In genomic region chr9:95506438-95506691, GRCh38 we compare ENCODE assay signal across 8 cellular contexts. TPM values are rescaled to one million over a fixed set of nuclear protein-coding genes. Genes with fewer than 3 reads are reported as not detected.
DNase-seq lines count a peak whose midpoint lies in the region; ATAC-seq and TF ChIP-seq lines count a peak whose summit lies in the region.

No MANE protein-coding gene starts in this region.

- H3K4me2 ChIP-seq in KMS-11 (peak overlapping the region; percentile 44), hepatocyte (peak overlapping the region; percentile 86), skeletal muscle satellite cell (ENCODE audit: low read length) (peak overlapping the region; percentile 83)

- ATAC-seq in GM18498 (IDR thresholded peaks at IDR 0.05; ENCODE audit: unreplicated experiment) (peak; percentile 23), omental fat pad (ENCODE audit: low FRiP score) (no peak)

- peak; percentile 51 for DNase-seq in AG08396 (ENCODE audit: low spot score)
- DNase-seq in hepatocyte (ENCODE audit: low spot score) = peak; percentile 43
- no peak for DNase-seq in omental fat pad (ENCODE audit: low spot score)
- no peak for DNase-seq in stimulated activated CD4-positive, alpha-beta T cell treated with anti-CD3 and anti-CD28 coated beads, Interleukin-4, amount 100 ng/mL, for 4 hours

- H3K36me3 Mint-ChIP-seq in activated naive CD8-positive, alpha-beta T cell = no peaks in the 10 kb centered on the region

- H3K9me2 ChIP-seq in hepatocyte (replicated peaks; ENCODE audit: insufficient read depth) = no peaks in the 10 kb centered on the region

- H3K27ac ChIP-seq in KMS-11 = peak overlapping the region; percentile 84
- peak overlapping the region; percentile 99 for H3K27ac ChIP-seq in hepatocyte

- peak overlapping the region; percentile 79 for H3K9ac ChIP-seq in KMS-11
- H3K9ac ChIP-seq in skeletal muscle satellite cell (ENCODE audit: low read depth, low read length) = peak overlapping the region; percentile 84

- no peaks in the 10 kb centered on the region for H3K36me3 ChIP-seq in KMS-11 (ENCODE audit: insufficient read depth)
- H3K36me3 ChIP-seq in hepatocyte (replicated peaks; ENCODE audit: insufficient read depth, low read depth) = no peaks in the 10 kb centered on the region
- H3K36me3 ChIP-seq in skeletal muscle satellite cell (ENCODE audit: insufficient read depth, low read length) = no peaks in the 10 kb centered on the region

- H3K27me3 ChIP-seq in KMS-11 (ENCODE audit: insufficient read depth, low read depth) = no peaks in the 10 kb centered on the region
- H3K27me3 ChIP-seq in hepatocyte = no peaks in the 10 kb centered on the region
- H3K27me3 ChIP-seq in skeletal muscle satellite cell (ENCODE audit: control insufficient read depth, insufficient read depth, low read length) = no peaks in the 10 kb centered on the region

- no peak overlapping the region for H3K27ac Mint-ChIP-seq in activated naive CD8-positive, alpha-beta T cell

- H3K9me3 Mint-ChIP-seq in activated naive CD8-positive, alpha-beta T cell (ENCODE audit: low read depth) = no peaks in the 10 kb centered on the region

- TF ChIP-seq CTCF in KMS-11 (conservative IDR thresholded peaks at IDR 0.05; ENCODE audit: low read depth, low read length) (no peak), hepatocyte (IDR thresholded peaks at IDR 0.05; ENCODE audit: poor library complexity) (no peak), omental fat pad (IDR thresholded peaks at IDR 0.05) (no peak)

- peaks cover 53% of the 10 kb centered on the region for H3K4me1 Mint-ChIP-seq in activated naive CD8-positive, alpha-beta T cell (ENCODE audit: low read depth)

- H3K4me3 Mint-ChIP-seq in activated naive CD8-positive, alpha-beta T cell = peak overlapping the region; percentile 99

- H2AFZ ChIP-seq in KMS-11 (ENCODE audit: low read depth) (peak overlapping the region; percentile 45), hepatocyte (peak overlapping the region; percentile 46)

- no peaks in the 10 kb centered on the region for H3K9me3 ChIP-seq in hepatocyte (ENCODE audit: low read depth)
- H3K9me3 ChIP-seq in skeletal muscle satellite cell (replicated peaks; ENCODE audit: low read length) = no peaks in the 10 kb centered on the region

- H3K4me3 ChIP-seq in KMS-11 (IDR thresholded peaks at IDR 0.05; ENCODE audit: insufficient read depth, low read depth, low read length) = no peak overlapping the region
- H3K4me3 ChIP-seq in hepatocyte = peak overlapping the region; percentile 98
- H3K4me3 ChIP-seq in skeletal muscle satellite cell (ENCODE audit: low read length) = peak overlapping the region; percentile 91

- H4K20me1 ChIP-seq in KMS-11 (ENCODE audit: insufficient read depth) = no peaks in the 10 kb centered on the region
- peaks cover 38% of the 10 kb centered on the region for H4K20me1 ChIP-seq in hepatocyte (ENCODE audit: insufficient read depth, poor library complexity, severe bottlenecking)

- H3K27me3 Mint-ChIP-seq in activated naive CD8-positive, alpha-beta T cell = no peaks in the 10 kb centered on the region

- H3K4me1 ChIP-seq in KMS-11 (ENCODE audit: low read depth, poor library complexity, severe bottlenecking) = peaks cover 30% of the 10 kb centered on the region
- H3K4me1 ChIP-seq in hepatocyte (ENCODE audit: insufficient read depth) = peaks cover 13% of the 10 kb centered on the region
- peaks cover 20% of the 10 kb centered on the region for H3K4me1 ChIP-seq in skeletal muscle satellite cell (ENCODE audit: control insufficient read depth, insufficient read depth, low read length)

- 0% methylated on average over 22 of the region's 22 CpGs for WGBS in hepatocyte (ENCODE audit: low lambda C conversion rate, missing lambda C conversion rate)

- peaks cover 38% of the 10 kb centered on the region; the same call in 1 of the 2 replicates for H3K79me2 ChIP-seq in KMS-11 (ENCODE audit: insufficient read depth, low read depth)
- peaks cover 70% of the 10 kb centered on the region for H3K79me2 ChIP-seq in hepatocyte

RNA-seq across cellular contexts. Expression of gene PTCH1, which starts 10.4 kb away (rescaled TPM):
- 29.7 and 36.8 TPM in 2 replicates for total RNA-seq in hepatocyte
- 36.0 and 44.1 TPM in 2 replicates for polyA plus RNA-seq in hepatocyte
- total RNA-seq in skeletal muscle satellite cell (2012; rRNA removed) = 3.5 and 3.9 TPM in 2 replicates
- total RNA-seq in omental fat pad = 10 to 100 TPM in 1 of 4 donors, 1 to 10 TPM in 3; 3.1 to 14.2 (median 7.9) TPM

Comparison
In these comparisons a context has a peak if more than half of its experiments do, and no peak if none do; other contexts are left out.
1. DNase-seq: peak in AG08396 (single experiment) and hepatocyte (single experiment); none in omental fat pad (single experiment) and stimulated activated CD4-positive, alpha-beta T cell treated with anti-CD3 and anti-CD28 coated beads, Interleukin-4, amount 100 ng/mL, for 4 hours (0 of 2).
2. Peak in every context shown above with its lines, with median percentiles within 50 percentile points of each other: H3K4me2 ChIP-seq.